Comparison of ENCODE assay signal across 24 cellular contexts in the genomic region with DNA sequence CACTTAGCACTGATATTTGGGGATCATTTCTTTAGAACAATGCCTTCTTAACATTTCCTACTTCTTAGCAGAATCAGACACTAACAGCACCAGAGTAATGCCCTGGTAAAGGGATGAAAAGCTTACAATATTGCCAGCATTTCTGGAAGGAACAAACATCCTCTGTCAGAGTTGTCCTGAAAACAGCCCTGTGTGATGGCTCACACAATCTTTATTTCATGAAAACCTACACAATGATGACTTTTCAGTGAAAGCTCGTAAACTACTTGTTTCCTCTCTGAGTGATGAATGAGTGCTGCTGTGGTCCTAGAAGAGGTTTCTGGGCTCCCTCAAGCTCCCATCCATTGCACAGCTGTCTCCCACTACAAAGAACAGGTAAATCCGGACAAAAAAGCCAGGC. TPM values are rescaled to one million over a fixed set of nuclear protein-coding genes. Genes with fewer than 3 reads are reported as not detected.
DNase-seq lines count a peak whose midpoint lies in the region; ATAC-seq, FAIRE-seq and TF ChIP-seq lines count a peak whose summit lies in the region.
"Had no signal": no experiment of that assay in that cellular context is flagged by ENCODE, and none has a peak within 500 bp of the region (broad histone marks: within the 10 kb centered on the region; RNA-seq: fewer than 3 reads in every experiment).

No MANE protein-coding gene starts in this region.

- no peaks in the 10 kb centered on the region for H3K9me3 ChIP-seq in astrocyte (ENCODE audit: insufficient read depth, low read depth, low read length)
- no peaks in the 10 kb centered on the region for H3K9me3 ChIP-seq in thoracic aorta
- H3K9me3 ChIP-seq: BLaER1, SJSA1 had no signal

- H3F3A ChIP-seq in GM23338 (replicated peaks; ENCODE audit: low read depth): no peaks in the 10 kb centered on the region

- no peak overlapping the region for H3K9ac ChIP-seq in astrocyte (ENCODE audit: low read length)
- H3K9ac ChIP-seq: BLaER1 had no signal

- H3K79me2 ChIP-seq in GM23338 (replicated peaks; ENCODE audit: insufficient read depth) (peaks cover 100% of the 10 kb centered on the region), astrocyte (ENCODE audit: insufficient read depth, low read length) (no peaks in the 10 kb centered on the region)

- no peaks in the 10 kb centered on the region for H3K27me3 ChIP-seq in GM23338 (ENCODE audit: insufficient read depth)
- H3K27me3 ChIP-seq in astrocyte (ENCODE audit: insufficient read depth, low read length): no peaks in the 10 kb centered on the region
- no peaks in the 10 kb centered on the region for H3K27me3 ChIP-seq in thoracic aorta (replicated peaks; ENCODE audit: insufficient read depth)
- H3K27me3 ChIP-seq: SJSA1 had no signal

- H2AFZ ChIP-seq in GM23338 (no peak overlapping the region), astrocyte (ENCODE audit: low read depth, low read length) (no peak overlapping the region)
- H2AFZ ChIP-seq: PC-9 had no signal

- H3K4me3 ChIP-seq in GM23338 (no peak overlapping the region), astrocyte (ENCODE audit: insufficient read depth, low read depth, low read length) (no peak overlapping the region), thoracic aorta (no peak overlapping the region)
- H3K4me3 ChIP-seq: BLaER1, PC-9, SJSA1 had no signal

- H3K9me3 Mint-ChIP-seq in GM23338: no peaks in the 10 kb centered on the region
- H3K9me3 Mint-ChIP-seq in astrocyte (ENCODE audit: unreplicated experiment): no peaks in the 10 kb centered on the region
- no peaks in the 10 kb centered on the region for H3K9me3 Mint-ChIP-seq in mesothelial cell of epicardium

- peaks cover 68% of the 10 kb centered on the region for H3K4me1 Mint-ChIP-seq in GM23338
- peaks cover 28% of the 10 kb centered on the region for H3K4me1 Mint-ChIP-seq in astrocyte (ENCODE audit: low read depth, unreplicated experiment)
- peaks cover 71% of the 10 kb centered on the region for H3K4me1 Mint-ChIP-seq in mesothelial cell of epicardium
- H3K4me1 Mint-ChIP-seq: CD4-positive, CD25-positive, alpha-beta regulatory T cell had no signal

- peak overlapping the region; percentile 45; the same call in 1 of the 2 replicates for H3K27ac ChIP-seq in GM23338 (ENCODE audit: low read depth)
- H3K27ac ChIP-seq in astrocyte (ENCODE audit: low read depth, low read length): no peak overlapping the region
- H3K27ac ChIP-seq in thoracic aorta: peak overlapping the region; percentile 47 to 49
- H3K27ac ChIP-seq: BLaER1, PC-9, SJSA1 had no signal

- no peak for ATAC-seq in GM23338
- ATAC-seq in thoracic aorta (ENCODE audit: insufficient number of reproducible peaks, low FRiP score, low read depth): no peak
- ATAC-seq in HG02763 (IDR thresholded peaks at IDR 0.05; ENCODE audit: unreplicated experiment): no peak
- ATAC-seq: HepG2 had no signal

- H3K4me3 Mint-ChIP-seq in GM23338: no peak overlapping the region
- H3K4me3 Mint-ChIP-seq in astrocyte (ENCODE audit: unreplicated experiment): peak overlapping the region; percentile 20
- H3K4me3 Mint-ChIP-seq in mesothelial cell of epicardium: no peak overlapping the region
- H3K4me3 Mint-ChIP-seq: CD4-positive, CD25-positive, alpha-beta regulatory T cell had no signal

- peak; percentile 76 for FAIRE-seq in astrocyte (lab: Jason Lieb, UNC)
- FAIRE-seq: G401.6, HepG2 had no signal

- DNase-seq in GM23338 (ENCODE audit: low spot score) (no peak), astrocyte (ENCODE audit: low read depth) (no peak), islet precursor cell (peak; percentile 56), thoracic aorta (ENCODE audit: low spot score) (no peak), mesothelial cell of epicardium (ENCODE audit: low spot score in 2 of 2, unreplicated experiment in 2 of 2) (no peak), DMS 273 (lab: John Stamatoyannopoulos, UW; ENCODE audit: unreplicated experiment) (no peak)
- DNase-seq: CD4-positive, CD25-positive, alpha-beta regulatory T cell; H7; Karpas-422; MV-4-11; NCI-H1105; NCI-H1436 treated with DMSO at 0.1 percent for 48 hours; NCI-H187 treated with DMSO at 0.1 percent for 48 hours; NCI-H2107; NCI-H524; NCI-H774; PC-9; Right ventricle myocardium superior had no signal

- H3K4me2 ChIP-seq in GM23338 (peak overlapping the region; percentile 20; the same call in 1 of the 2 replicates), astrocyte (ENCODE audit: low read length) (no peak overlapping the region)
- H3K4me2 ChIP-seq: BLaER1, PC-9 had no signal

- H3K4me1 ChIP-seq in GM23338 (ENCODE audit: insufficient read depth): peaks cover 75% of the 10 kb centered on the region
- H3K4me1 ChIP-seq in astrocyte (ENCODE audit: insufficient read depth, low read length): peaks cover 3% of the 10 kb centered on the region
- H3K4me1 ChIP-seq in thoracic aorta (ENCODE audit: control insufficient read depth in 1 of 2, low read depth in 2 of 2): peaks cover 10 to 41% of the 10 kb centered on the region in 2 donors
- H3K4me1 ChIP-seq: BLaER1 had no signal

- H3K9me2 ChIP-seq in GM23338 (ENCODE audit: insufficient read depth): no peaks in the 10 kb centered on the region

- TF ChIP-seq CTCF in GM23338 (conservative IDR thresholded peaks at IDR 0.05; ENCODE audit: low read depth in 2 of 2) (no peak), astrocyte (IDR thresholded peaks at IDR 0.05; ENCODE audit: insufficient read depth, low read depth, low read length) (no peak), thoracic aorta (IDR thresholded peaks at IDR 0.05) (no peak), mesothelial cell of epicardium (IDR thresholded peaks at IDR 0.05; ENCODE audit: unreplicated experiment) (no peak)

- H3K36me3 ChIP-seq in GM23338 (ENCODE audit: insufficient read depth): no peaks in the 10 kb centered on the region
- no peaks in the 10 kb centered on the region for H3K36me3 ChIP-seq in astrocyte (ENCODE audit: insufficient read depth, low read length)
- no peaks in the 10 kb centered on the region for H3K36me3 ChIP-seq in thoracic aorta
- H3K36me3 ChIP-seq: BLaER1, SJSA1 had no signal

- H3K27me3 Mint-ChIP-seq in GM23338 (ENCODE audit: insufficient read depth, low read depth, poor library complexity) (peaks cover 9% of the 10 kb centered on the region), astrocyte (ENCODE audit: low read depth, unreplicated experiment) (no peaks in the 10 kb centered on the region), mesothelial cell of epicardium (ENCODE audit: low read depth) (no peaks in the 10 kb centered on the region)
- H3K27me3 Mint-ChIP-seq: CD4-positive, CD25-positive, alpha-beta regulatory T cell had no signal

- H3K36me3 Mint-ChIP-seq in GM23338 (ENCODE audit: low read depth) (peaks cover 3% of the 10 kb centered on the region), astrocyte (ENCODE audit: low read depth, unreplicated experiment) (no peaks in the 10 kb centered on the region), mesothelial cell of epicardium (no peaks in the 10 kb centered on the region)
- H3K36me3 Mint-ChIP-seq: CD4-positive, CD25-positive, alpha-beta regulatory T cell had no signal

- H4K20me1 ChIP-seq in GM23338 (replicated peaks; ENCODE audit: insufficient read depth) (peaks cover 53% of the 10 kb centered on the region), astrocyte (ENCODE audit: insufficient read depth, low read length) (no peaks in the 10 kb centered on the region)
- H4K20me1 ChIP-seq: BLaER1 had no signal

- H3K27ac Mint-ChIP-seq in GM23338 (no peak overlapping the region), astrocyte (ENCODE audit: unreplicated experiment) (no peak overlapping the region), mesothelial cell of epicardium (no peak overlapping the region)
- H3K27ac Mint-ChIP-seq: CD4-positive, CD25-positive, alpha-beta regulatory T cell had no signal

TF ChIP-seq in GM23338, 12 proteins besides CTCF, POLR2A, EP300 and RAD21 (continues in another document):
- TF ChIP-seq NANOG (IDR thresholded peaks at IDR 0.05; ENCODE audit: borderline replicate concordance): no peak

RNA-seq across cellular contexts. Expression of gene GPC4, which starts 52.8 kb away (rescaled TPM):
- 183 and 184 TPM in 2 replicates for total RNA-seq in GM23338 (2014; rRNA removed; shearing (Covaris generic))
- polyA plus RNA-seq in GM23338 (2016; fragmentation: Nextera tagmentation; extraction: Ambion mirVana): 124 and 125 TPM in 2 replicates
- total RNA-seq in astrocyte (71.9 and 86.4 TPM in 2 replicates), thoracic aorta (10 to 100 TPM; 21.3 to 28.4 TPM), mesothelial cell of epicardium (43.4 to 46.9 TPM (median 44.8 TPM) in 3 replicates)
- total RNA-seq: CD4-positive, CD25-positive, alpha-beta regulatory T cell; RPMI7951 had no signal
- polyA plus RNA-seq: CD4-positive, CD25-positive, alpha-beta regulatory T cell had no signal
